11 cellular contexts compared by ENCODE assay signal in the genomic region with DNA sequence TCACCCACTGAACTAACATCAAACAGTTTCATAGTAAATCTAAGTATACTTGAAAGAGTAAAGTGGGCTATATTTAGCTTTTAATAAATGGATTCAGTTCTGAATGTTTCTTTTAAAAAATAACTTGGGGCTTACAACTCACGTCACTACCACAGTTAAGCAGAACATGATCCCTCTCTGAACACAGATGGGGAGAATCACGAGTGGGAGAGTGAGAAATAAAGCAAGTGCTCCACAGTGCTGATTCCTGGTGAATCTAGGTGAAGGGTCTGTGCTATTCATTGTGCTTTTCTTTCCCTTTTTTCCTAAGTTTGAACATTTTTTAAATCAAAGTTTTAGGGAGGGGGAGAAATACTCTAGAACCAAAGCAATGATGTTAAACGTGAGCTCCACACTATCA.
A peak's percentile ranks its signal among the peaks of the same experiment; 100 is the strongest.
DNase-seq lines count a peak whose midpoint lies in the region; ATAC-seq, FAIRE-seq and TF ChIP-seq lines count a peak whose summit lies in the region.
"Had no signal": no experiment of that assay in that cellular context is flagged by ENCODE, and none has a peak within 500 bp of the region (broad histone marks: within the 10 kb centered on the region; RNA-seq: fewer than 3 reads in every experiment).

No MANE protein-coding gene starts in this region.

- 61 to 72% methylated on average over 3 of the region's 3 CpGs for WGBS in thyroid gland, 2 donors

- H3K4me3 ChIP-seq in MM.1S (ENCODE audit: low read length) (peak overlapping the region; percentile 42), muscle layer of duodenum (ENCODE audit: low read depth in 1 of 2, low read length in 2 of 2) (peak overlapping the region; percentile 39 to 49), thyroid gland (replicated peaks in 1 of 3) (no peak overlapping the region), PC-3 (ENCODE audit: low read length) (no peak overlapping the region)

- CTCF ChIA-PET in PC-3 (lab: Charles Lee) = no interaction called here

- H3K9me3 ChIP-seq in MM.1S (replicated peaks; ENCODE audit: insufficient read depth, low read length) (no peaks in the 10 kb centered on the region), muscle layer of duodenum (ENCODE audit: control insufficient read depth in 1 of 2, low read length in 2 of 2) (no peaks in the 10 kb centered on the region), thyroid gland (no peaks in the 10 kb centered on the region), PC-3 (ENCODE audit: low read length) (no peaks in the 10 kb centered on the region)

- peak; percentile 5 for FAIRE-seq in GM12892 (lab: Jason Lieb, UNC)
- FAIRE-seq: H1, keratinocyte had no signal

- intact Hi-C loops in thyroid gland (cut with DNase I) = no loop called here
- intact Hi-C loops in PC-3 (cut with micrococcal nuclease) = no loop called here

- H3K9ac ChIP-seq in MM.1S (ENCODE audit: low read length) (peak overlapping the region; percentile 62), PC-3 (ENCODE audit: low read length) (no peak overlapping the region)

- H4K20me1 ChIP-seq in MM.1S (ENCODE audit: insufficient read depth, low read length) (no peaks in the 10 kb centered on the region), PC-3 (ENCODE audit: low read length) (no peaks in the 10 kb centered on the region)

- ATAC-seq in GM21526 (IDR thresholded peaks at IDR 0.05; ENCODE audit: low FRiP score, unreplicated experiment) (peak; percentile 25), PC-3 (no peak)
- ATAC-seq in activated CD4-positive, CD25-positive, alpha-beta regulatory T cell treated with anti-CD3 and anti-CD28 coated beads, Interleukin-2, amount 50 U/mL, for 24 hours = no peak

- DNase-seq in GM12892 (ENCODE audit: insufficient read length) (no peak), MM.1S (no peak), thyroid gland (no peak), PC-3 (no peak)
- no peak for DNase-seq in activated CD4-positive, alpha-beta T cell treated with anti-CD3 and anti-CD28 coated beads, Interleukin-2, amount 50 U/mL, for 1 hour
- DNase-seq: DMS53 had no signal

- TF ChIP-seq CTCF in MM.1S (IDR thresholded peaks at IDR 0.05; ENCODE audit: low read length) = no peak
- no peak for TF ChIP-seq CTCF in thyroid gland (IDR thresholded peaks at IDR 0.05)
- TF ChIP-seq CTCF in PC-3 (conservative IDR thresholded peaks at IDR 0.05; ENCODE audit: low read depth, low read length) = no peak

- H2AFZ ChIP-seq in MM.1S (ENCODE audit: low read length) (no peak overlapping the region), PC-3 (ENCODE audit: low read length) (no peak overlapping the region)

- no peaks in the 10 kb centered on the region for H3K36me3 ChIP-seq in MM.1S (replicated peaks; ENCODE audit: insufficient read depth, low read length)
- H3K36me3 ChIP-seq in muscle layer of duodenum (ENCODE audit: control insufficient read depth in 1 of 2, insufficient read depth in 2 of 2, low read length in 2 of 2) = peaks cover 7 to 15% of the 10 kb centered on the region in 2 donors
- H3K36me3 ChIP-seq in thyroid gland = peaks cover 4 to 5% of the 10 kb centered on the region in 2 donors
- H3K36me3 ChIP-seq in PC-3 (ENCODE audit: low read depth, low read length) = no peaks in the 10 kb centered on the region

- TF ChIP-seq POLR2A in GM12892 (IDR thresholded peaks at IDR 0.05; ENCODE audit: low read depth, low read length) = no peak
- TF ChIP-seq POLR2A in thyroid gland (IDR thresholded peaks at IDR 0.05) = no peak

- H3K4me1 ChIP-seq in MM.1S (ENCODE audit: low read length) (peaks cover 8% of the 10 kb centered on the region), muscle layer of duodenum (ENCODE audit: control insufficient read depth in 1 of 2, insufficient read depth in 2 of 2, low read length in 2 of 2) (peaks cover 0 to 4% of the 10 kb centered on the region in 2 donors), thyroid gland (peaks cover 0 to 5% of the 10 kb centered on the region in 2 donors), PC-3 (ENCODE audit: insufficient read depth, low read length) (no peaks in the 10 kb centered on the region)

- H3F3A ChIP-seq in MM.1S (ENCODE audit: insufficient read depth, low read length) = peaks cover 19% of the 10 kb centered on the region
- no peaks in the 10 kb centered on the region for H3F3A ChIP-seq in PC-3 (ENCODE audit: low read length, unreplicated experiment)

- no TSS peak for BruUV-seq in PC-3 (replicated peaks; lab: Mats Ljungman, UMichigan)

- H3K79me2 ChIP-seq in MM.1S (ENCODE audit: low read length) (peaks cover 7% of the 10 kb centered on the region; the same call in 1 of the 2 replicates), PC-3 (ENCODE audit: low read length) (no peaks in the 10 kb centered on the region)

- no peaks in the 10 kb centered on the region for H3K9me2 ChIP-seq in MM.1S (replicated peaks; ENCODE audit: insufficient read depth, low read length)
- no peaks in the 10 kb centered on the region for H3K9me2 ChIP-seq in PC-3 (replicated peaks; ENCODE audit: low read length)

- H3K27ac ChIP-seq in MM.1S (ENCODE audit: low read length) (peak overlapping the region; percentile 81), muscle layer of duodenum (ENCODE audit: low read length) (peak overlapping the region; percentile 60), thyroid gland (peak overlapping the region in 1 of 3 donors; percentile 6), PC-3 (ENCODE audit: low read length) (no peak overlapping the region)

- no peaks in the 10 kb centered on the region for H3K27me3 ChIP-seq in MM.1S (replicated peaks; ENCODE audit: insufficient read depth, low read length)
- H3K27me3 ChIP-seq in muscle layer of duodenum (ENCODE audit: low read depth, low read length) = no peaks in the 10 kb centered on the region
- no peaks in the 10 kb centered on the region for H3K27me3 ChIP-seq in thyroid gland
- no peaks in the 10 kb centered on the region for H3K27me3 ChIP-seq in PC-3 (ENCODE audit: low read length)

- POLR2A ChIA-PET in PC-3 (lab: Charles Lee; ENCODE audit: unreplicated experiment) = no interaction called here

- H3K4me2 ChIP-seq in MM.1S (ENCODE audit: low read depth, low read length) (peak overlapping the region; percentile 88), PC-3 (ENCODE audit: low read length) (no peak overlapping the region)

Comparison
In these comparisons a context has a peak if more than half of its experiments do, and no peak if none do; other contexts are left out.
1. H3K4me3 ChIP-seq: peak in MM.1S (single experiment) and muscle layer of duodenum (2 of 2); none in thyroid gland (0 of 3) and PC-3 (single experiment).